Comparison of ENCODE assay signal across 19 cellular contexts in genomic region chr5:103362211-103362610, GRCh38.
A peak's percentile ranks its signal among the peaks of the same experiment; 100 is the strongest.
DNase-seq lines count a peak whose midpoint lies in the region; ATAC-seq and TF ChIP-seq lines count a peak whose summit lies in the region.
"Had no signal": no experiment of that assay in that cellular context is flagged by ENCODE, and none has a peak within 500 bp of the region (broad histone marks: within the 10 kb centered on the region; RNA-seq: fewer than 3 reads in every experiment).

No MANE protein-coding gene starts in this region.

- no peaks in the 10 kb centered on the region for H3K4me1 ChIP-seq in RWPE2 (ENCODE audit: insufficient read depth, poor library complexity, severe bottlenecking)
- no peaks in the 10 kb centered on the region for H3K4me1 ChIP-seq in HAP-1
- H3K4me1 ChIP-seq: Peyer's patch had no signal

- H3K9me3 ChIP-seq in RWPE2 (ENCODE audit: severe bottlenecking), result no peaks in the 10 kb centered on the region
- H3K9me3 ChIP-seq in HAP-1, result no peaks in the 10 kb centered on the region
- H3K9me3 ChIP-seq: BLaER1 treated with 17β-estradiol and CSF1 and Interleukin-3, amounts not matched to agents 10 nM and 100 nM; Peyer's patch had no signal

- H3K27ac ChIP-seq in RWPE2 (ENCODE audit: poor library complexity, severe bottlenecking) (no peak overlapping the region), brain microvascular endothelial cell (no peak overlapping the region)
- H3K27ac ChIP-seq: BLaER1 treated with 17β-estradiol and CSF1 and Interleukin-3, amounts not matched to agents 10 nM and 100 nM; Peyer's patch had no signal

- H3K4me3 ChIP-seq in RWPE2 (ENCODE audit: severe bottlenecking), result no peak overlapping the region
- no peak overlapping the region for H3K4me3 ChIP-seq in fibroblast of mammary gland (ENCODE audit: control insufficient read depth, low read depth, low read length)
- no peak overlapping the region for H3K4me3 ChIP-seq in HAP-1
- H3K4me3 ChIP-seq in brain microvascular endothelial cell (ENCODE audit: low read depth, low read length), result no peak overlapping the region
- H3K4me3 ChIP-seq: BLaER1 treated with 17β-estradiol and CSF1 and Interleukin-3, amounts not matched to agents 10 nM and 100 nM; GM23338; Peyer's patch had no signal

- in situ Hi-C loops in HAP-1 (cut with MboI; ENCODE audit: low sequenced_read_pairs) (no loop called here), brain microvascular endothelial cell (cut with HindIII; ENCODE audit: low pct_ligation_motif_present, low sequenced_read_pairs) (no loop called here)

- H3K27me3 ChIP-seq in RWPE2 (ENCODE audit: insufficient read depth, poor library complexity, severe bottlenecking) (no peaks in the 10 kb centered on the region), HAP-1 (ENCODE audit: low read depth) (0 out of 2 replicates have a peak, but pooled peaks cover 1% of the 10 kb centered on the region), brain microvascular endothelial cell (replicated peaks) (no peaks in the 10 kb centered on the region)
- H3K27me3 ChIP-seq: BLaER1 treated with 17β-estradiol and CSF1 and Interleukin-3, amounts not matched to agents 10 nM and 100 nM; Peyer's patch had no signal

- no peaks in the 10 kb centered on the region for H3K36me3 ChIP-seq in RWPE2 (ENCODE audit: low read depth)
- H3K36me3 ChIP-seq in HAP-1 (replicated peaks), result no peaks in the 10 kb centered on the region
- no peaks in the 10 kb centered on the region for H3K36me3 ChIP-seq in brain microvascular endothelial cell (replicated peaks)
- H3K36me3 ChIP-seq: BLaER1 treated with 17β-estradiol and CSF1 and Interleukin-3, amounts not matched to agents 10 nM and 100 nM; Peyer's patch had no signal

- peak; percentile 23; the same call in 1 of the 3 replicates for ATAC-seq in RWPE2 (ENCODE audit: low read depth)
- ATAC-seq: CD8-positive, alpha-beta T cell; GM23338 had no signal

- DNase-seq in EL (peak; percentile 64), RWPE2 (ENCODE audit: low spot score) (no peak), fibroblast of mammary gland (ENCODE audit: low read depth) (peak; percentile 74), renal cortical epithelial cell (ENCODE audit: low read depth) (peak; percentile 63), HAP-1 (ENCODE audit: low spot score in 2 of 2) (no peak), NCI-H2171 (lab: John Stamatoyannopoulos, UW) (no peak), brain microvascular endothelial cell (no peak)
- DNase-seq: Calu3; CD8-positive, alpha-beta T cell; DMS53; Kasumi-1; MM.1S; NCI-H1092 treated with DMSO at 0.1 percent for 48 hours; NCI-H146; NCI-H2029 treated with DMSO at 0.1 percent for 48 hours; Peyer's patch; Right ventricle myocardium superior had no signal

- TF ChIP-seq CTCF in RWPE2 (IDR thresholded peaks at IDR 0.05; ENCODE audit: poor library complexity, severe bottlenecking) (no peak), fibroblast of mammary gland (conservative IDR thresholded peaks at IDR 0.05; ENCODE audit: control insufficient read depth, insufficient read depth, low read depth, low read length) (no peak), brain microvascular endothelial cell (IDR thresholded peaks at IDR 0.05; ENCODE audit: low read depth, low read length, missing control alignments) (no peak)

Comparison
In these comparisons a context has a peak if more than half of its experiments do, and no peak if none do; other contexts are left out.
1. DNase-seq: peak in EL (single experiment), fibroblast of mammary gland (single experiment) and renal cortical epithelial cell (single experiment); none in RWPE2 (single experiment), HAP-1 (0 of 2), NCI-H2171 (single experiment) and brain microvascular endothelial cell (single experiment).